15 cellular contexts compared by ENCODE assay signal in genomic region chr9:69200071-69200470, GRCh38. TPM values are rescaled to one million over a fixed set of nuclear protein-coding genes. Genes with fewer than 3 reads are reported as not detected.
A peak's percentile ranks its signal among the peaks of the same experiment; 100 is the strongest.
DNase-seq lines count a peak whose midpoint lies in the region; ATAC-seq, FAIRE-seq and TF ChIP-seq lines count a peak whose summit lies in the region.
"Had no signal": no experiment of that assay in that cellular context is flagged by ENCODE, and none has a peak within 500 bp of the region (broad histone marks: within the 10 kb centered on the region; RNA-seq: fewer than 3 reads in every experiment).

No MANE protein-coding gene starts in this region.

- H3K4me1 ChIP-seq in CD4-positive, CD25-positive, alpha-beta regulatory T cell (ENCODE audit: control insufficient read depth, insufficient read depth, low read length, poor library complexity, severe bottlenecking): peaks cover 8% of the 10 kb centered on the region
- H3K4me1 ChIP-seq in keratinocyte (ENCODE audit: control insufficient read depth, extremely low read depth, insufficient read depth, low read length): peaks cover 21% of the 10 kb centered on the region
- peaks cover 3 to 5% of the 10 kb centered on the region in 2 donors for H3K4me1 ChIP-seq in aorta (ENCODE audit: control insufficient read depth in 1 of 2, insufficient read depth in 2 of 2, low read length in 2 of 2)

- 84 to 85% methylated on average over 6 of the region's 6 CpGs for WGBS in aorta, 2 donors

- no peaks in the 10 kb centered on the region for H3K9me3 Mint-ChIP-seq in CD4-positive, CD25-positive, alpha-beta regulatory T cell
- H3K9me3 Mint-ChIP-seq: activated T-cell treated with anti-CD3 and anti-CD28 coated beads, Interleukin-2, amount 50 U/mL, for 72 hours had no signal

- FAIRE-seq in keratinocyte (lab: Jason Lieb, UNC): peak; percentile 83
- FAIRE-seq: islet of Langerhans had no signal

- H3K27me3 ChIP-seq in CD4-positive, CD25-positive, alpha-beta regulatory T cell (ENCODE audit: control insufficient read depth, insufficient read depth, low read length): no peaks in the 10 kb centered on the region
- H3K27me3 ChIP-seq in H7 (ENCODE audit: control insufficient read depth, insufficient read depth, low read length): no peaks in the 10 kb centered on the region
- H3K27me3 ChIP-seq in keratinocyte (ENCODE audit: control insufficient read depth, extremely low read depth, insufficient read depth, low read length): no peaks in the 10 kb centered on the region
- no peaks in the 10 kb centered on the region for H3K27me3 ChIP-seq in aorta (ENCODE audit: control insufficient read depth in 1 of 2, insufficient read depth in 2 of 2, low read length in 1 of 2)
- H3K27me3 ChIP-seq: tibial nerve had no signal

- no peak for ATAC-seq in CD4-positive, CD25-positive, alpha-beta regulatory T cell (ENCODE audit: low read depth in 2 of 2)
- no peak for ATAC-seq in aorta (ENCODE audit: low FRiP score)
- no peak for ATAC-seq in GM21360 (IDR thresholded peaks at IDR 0.05; ENCODE audit: unreplicated experiment)
- ATAC-seq: activated T-cell treated with anti-CD3 and anti-CD28 coated beads, Interleukin-2, amount 50 U/mL, for 72 hours had no signal

- peaks cover 8 to 25% (median 13%) of the 10 kb centered on the region in 4 donors for H3K4me1 Mint-ChIP-seq in CD4-positive, CD25-positive, alpha-beta regulatory T cell

- H3K36me3 ChIP-seq in CD4-positive, CD25-positive, alpha-beta regulatory T cell (ENCODE audit: control insufficient read depth, insufficient read depth, low read length): no peaks in the 10 kb centered on the region
- no peaks in the 10 kb centered on the region for H3K36me3 ChIP-seq in H7 (replicated peaks; ENCODE audit: control insufficient read depth, insufficient read depth, low read length)
- peaks cover 0 to 3% of the 10 kb centered on the region in 2 experiments for H3K36me3 ChIP-seq in keratinocyte (ENCODE audit: control insufficient read depth in 2 of 2, extremely low read depth in 1 of 2, insufficient read depth in 2 of 2, low read length in 2 of 2)
- no peaks in the 10 kb centered on the region for H3K36me3 ChIP-seq in aorta (ENCODE audit: control insufficient read depth in 1 of 2, insufficient read depth in 2 of 2, low read length in 1 of 2)
- H3K36me3 ChIP-seq: tibial nerve had no signal

- H3K9me3 ChIP-seq in CD4-positive, CD25-positive, alpha-beta regulatory T cell (ENCODE audit: control insufficient read depth in 2 of 2, low read length in 2 of 2): no peaks in the 10 kb centered on the region
- H3K9me3 ChIP-seq in keratinocyte (ENCODE audit: control insufficient read depth, low read depth, low read length) (no peaks in the 10 kb centered on the region), aorta (ENCODE audit: control insufficient read depth, low read length) (no peaks in the 10 kb centered on the region)
- H3K9me3 ChIP-seq: tibial nerve had no signal

- in situ Hi-C loops in astrocyte of the spinal cord (cut with HindIII; ENCODE audit: low sequenced_read_pairs): no loop called here

- H3K79me2 ChIP-seq in keratinocyte (ENCODE audit: control insufficient read depth, insufficient read depth, low read length): peaks cover 92% of the 10 kb centered on the region

- peak overlapping the region in 3 of 4 donors; percentile 7 to 49 (median 25) for H3K4me3 Mint-ChIP-seq in CD4-positive, CD25-positive, alpha-beta regulatory T cell
- H3K4me3 Mint-ChIP-seq: activated T-cell treated with anti-CD3 and anti-CD28 coated beads, Interleukin-2, amount 50 U/mL, for 72 hours had no signal

- intact Hi-C loops in aorta (cut with DNase I): no loop called here

- dilution Hi-C loops in keratinocyte (cut with MboI; ENCODE audit: extremely low pct_ligation_motif_present, low sequenced_read_pairs): no loop called here

- peak; percentile 16 for TF ChIP-seq CTCF in astrocyte of the spinal cord (IDR thresholded peaks at IDR 0.05; ENCODE audit: low read depth, low read length)
- peak; percentile 39 to 78 (median 41) for TF ChIP-seq CTCF in keratinocyte (optimal IDR thresholded peaks at IDR 0.05 in 1 of 3, IDR thresholded peaks at IDR 0.05 in 1 of 3, conservative IDR thresholded peaks at IDR 0.05 in 1 of 3; ENCODE audit: extremely low read depth in 1 of 3, insufficient read depth in 2 of 3, low read length in 3 of 3)

- peak overlapping the region; percentile 45 for H3K4me2 ChIP-seq in keratinocyte (ENCODE audit: control insufficient read depth, extremely low read depth, insufficient read depth, low read depth, low read length)

- no peak overlapping the region for H2AFZ ChIP-seq in keratinocyte (ENCODE audit: control insufficient read depth, low read length)
- H2AFZ ChIP-seq: parathyroid adenoma had no signal

- no peak overlapping the region for H3K27ac ChIP-seq in CD4-positive, CD25-positive, alpha-beta regulatory T cell (ENCODE audit: insufficient read depth, low read length, poor library complexity, severe bottlenecking)
- H3K27ac ChIP-seq in keratinocyte (ENCODE audit: control insufficient read depth, insufficient read depth, low read length) (peak overlapping the region; percentile 32), aorta (ENCODE audit: low read depth in 1 of 2, low read length in 2 of 2) (no peak overlapping the region)
- H3K27ac ChIP-seq: parathyroid adenoma, tibial nerve had no signal

- peaks cover 13% of the 10 kb centered on the region for H3K36me3 Mint-ChIP-seq in CD4-positive, CD25-positive, alpha-beta regulatory T cell

- no peak overlapping the region for H3K4me3 ChIP-seq in CD4-positive, CD25-positive, alpha-beta regulatory T cell (ENCODE audit: low read depth, low read length)
- H3K4me3 ChIP-seq in H7 (ENCODE audit: insufficient read depth, low read depth, low read length) (no peak overlapping the region), astrocyte of the spinal cord (ENCODE audit: low read depth, low read length) (no peak overlapping the region), keratinocyte (ENCODE audit: control insufficient read depth in 2 of 3, extremely low read depth in 1 of 3, insufficient read depth in 2 of 3, low read depth in 1 of 3, low read length in 3 of 3) (no peak overlapping the region), aorta (ENCODE audit: low read length in 2 of 2) (no peak overlapping the region)
- H3K4me3 ChIP-seq: tibial nerve had no signal

- peak overlapping the region; percentile 3 for H3K9ac ChIP-seq in keratinocyte (ENCODE audit: control insufficient read depth, extremely low read depth, insufficient read depth, low read length)
- H3K9ac ChIP-seq: parathyroid adenoma had no signal

- peak overlapping the region in 1 of 3 donors; percentile 59 for H3K27ac Mint-ChIP-seq in CD4-positive, CD25-positive, alpha-beta regulatory T cell
- H3K27ac Mint-ChIP-seq: activated T-cell treated with anti-CD3 and anti-CD28 coated beads, Interleukin-2, amount 50 U/mL, for 72 hours had no signal

- H3K9me1 ChIP-seq in keratinocyte (ENCODE audit: control insufficient read depth, extremely low read depth, insufficient read depth, low read length): peaks cover 10% of the 10 kb centered on the region

- H4K20me1 ChIP-seq in keratinocyte (ENCODE audit: control insufficient read depth, extremely low read depth, insufficient read depth, low read length): peaks cover 8% of the 10 kb centered on the region

- no peak for DNase-seq in CD4-positive, CD25-positive, alpha-beta regulatory T cell
- DNase-seq in H7 (peak; percentile 38), astrocyte of the spinal cord (ENCODE audit: low read depth, low spot score) (peak; percentile 41), keratinocyte (ENCODE audit: low read depth, low spot score) (no peak), aorta (no peak), NCI-H146 (lab: John Stamatoyannopoulos, UW) (no peak)
- DNase-seq in stimulated activated CD4-positive, alpha-beta T cell treated with anti-CD3 and anti-CD28 coated beads, Interleukin-4, amount 100 ng/mL, for 24 hours: no peak
- DNase-seq: activated T-cell treated with anti-CD3 and anti-CD28 coated beads, Interleukin-2, amount 50 U/mL, for 72 hours; effector CD4-positive, alpha-beta T cell; NCI-H1048; NK-92 treated with Interleukin-12 subunit alpha and Interleukin-12 subunit beta, amount 100 ng/mL, for 24 hours had no signal

- H3K27me3 Mint-ChIP-seq in CD4-positive, CD25-positive, alpha-beta regulatory T cell: no peaks in the 10 kb centered on the region

RNA-seq across cellular contexts. Expression of gene TJP2, which starts 26.0 kb away (rescaled TPM):
- 13.9 TPM for total RNA-seq in CD4-positive, CD25-positive, alpha-beta regulatory T cell
- 10 to 100 TPM in 2 of 4 donors, 1 to 10 TPM in 2; 5.3 to 11.3 (median 8.7) TPM for polyA plus RNA-seq in CD4-positive, CD25-positive, alpha-beta regulatory T cell
- total RNA-seq in H7 (2014; rRNA removed; shearing (Covaris generic)): 107 and 128 TPM in 2 replicates
- polyA plus RNA-seq in keratinocyte: 34.9 to 74.8 TPM (median 65.5 TPM) in 3 replicates
- polyA plus RNA-seq in keratinocyte (2011; ENCODE audit: low read depth): 80.3 TPM
- polyA plus RNA-seq in keratinocyte (2011; cell fraction: cytosol; rRNA removed): 29.8 and 43.8 TPM in 2 replicates
- 81.2 and 90.1 TPM in 2 replicates for polyA plus RNA-seq in keratinocyte (2011; cell fraction: nucleus; rRNA removed)
- 69.1 and 83.8 TPM in 2 replicates for polyA plus RNA-seq in keratinocyte (2012; ENCODE audit: low replicate concordance)
- 26.5 to 64.6 TPM (median 29.1 TPM) in 3 replicates for polyA minus RNA-seq in keratinocyte
- polyA minus RNA-seq in keratinocyte (2011; cell fraction: cytosol; rRNA and poly(A)+ RNA removed): 45.5 TPM
- 70.3 and 120 TPM in 2 replicates for polyA minus RNA-seq in keratinocyte (2011; cell fraction: nucleus; rRNA and poly(A)+ RNA removed)
- total RNA-seq in aorta: 100 to 1,000 TPM; 115 to 121 TPM
- 100 to 1,000 TPM in 1 of 2 donors, 10 to 100 TPM in 1; 32.4 to 105 TPM for polyA plus RNA-seq in aorta

Comparison
In these comparisons a context has a peak if more than half of its experiments do, and no peak if none do; other contexts are left out.
1. DNase-seq: peak in H7 (single experiment) and astrocyte of the spinal cord (single experiment); none in CD4-positive, CD25-positive, alpha-beta regulatory T cell (0 of 3), keratinocyte (single experiment), aorta (0 of 2), NCI-H146 (single experiment) and stimulated activated CD4-positive, alpha-beta T cell treated with anti-CD3 and anti-CD28 coated beads, Interleukin-4, amount 100 ng/mL, for 24 hours (single experiment).